In the genomic region with DNA sequence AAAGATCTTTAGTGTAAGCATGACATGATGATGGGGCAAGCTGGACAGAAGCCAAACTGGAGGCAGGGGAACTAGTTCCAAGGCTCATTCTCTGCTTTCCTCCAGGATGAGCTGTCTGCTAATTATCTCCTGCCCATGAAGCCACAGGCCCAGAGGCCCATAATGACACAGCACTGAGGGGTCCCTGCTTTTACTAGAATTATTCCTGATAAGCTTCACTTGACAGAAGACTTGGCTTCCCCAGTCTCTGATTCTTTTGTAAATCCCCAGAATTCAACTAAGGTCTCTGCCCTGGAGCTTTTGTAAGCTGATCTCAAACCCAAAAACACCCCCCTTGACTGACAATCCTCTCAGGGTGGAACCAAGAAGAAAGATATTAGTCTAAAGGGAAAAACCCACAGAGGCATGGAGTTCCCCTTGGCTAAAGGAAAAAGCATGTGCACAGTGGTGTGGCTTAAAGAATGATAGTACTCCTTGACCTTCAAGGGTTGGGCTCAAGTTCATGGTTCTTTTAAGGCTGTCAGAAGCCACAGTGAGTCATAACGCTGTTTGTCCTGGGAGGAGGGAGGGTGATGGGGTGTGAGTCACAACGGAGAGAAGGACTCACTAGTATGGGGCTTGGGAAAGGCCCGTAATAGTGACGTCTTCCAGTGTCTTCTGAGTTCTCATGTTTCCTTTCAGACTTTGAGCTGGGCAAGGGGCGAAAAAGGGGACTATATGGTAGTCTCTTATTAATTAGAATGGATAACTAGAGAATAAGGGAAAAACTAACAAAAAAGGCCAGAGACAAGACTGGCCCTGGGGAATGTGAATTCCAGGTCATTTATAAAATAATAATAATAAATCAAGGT, we compare ENCODE assay signal across 8 cellular contexts.
DNase-seq lines count a peak whose midpoint lies in the region; ATAC-seq and TF ChIP-seq lines count a peak whose summit lies in the region.

No MANE protein-coding gene starts in this region.

- ATAC-seq in GM21528 (IDR thresholded peaks at IDR 0.05; ENCODE audit: low FRiP score, unreplicated experiment) (peak; percentile 94), left cardiac atrium (peak in 1 of 2 donors; percentile 97)

- peak; percentile 99 for DNase-seq in EL
- DNase-seq in HT1080 (ENCODE audit: low read depth), result peak; percentile 99
- peak; percentile 20 for DNase-seq in activated CD8-positive, alpha-beta memory T cell treated with anti-CD3 and anti-CD28 coated beads, Interleukin-2, amount 50 U/mL, for 4 hours
- DNase-seq in left cardiac atrium, result peak; percentile 48
- peak; percentile 28 to 69 for DNase-seq in stimulated activated CD4-positive, alpha-beta T cell treated with anti-CD3 and anti-CD28 coated beads, Interleukin-4, amount 100 ng/mL, for 48 hours (ENCODE audit: low read depth in 2 of 2)
- no peak for DNase-seq in HEK293T (ENCODE audit: extremely low spot score)
- no peak for DNase-seq in HuH-7.5 (ENCODE audit: low spot score)

- CTCF ChIA-PET in HEK293T (lab: Yijun Ruan, JAX), result no interaction called here

- intact Hi-C loops in left cardiac atrium (cut with DNase I), result no loop called here

- POLR2A ChIA-PET in HEK293T (lab: Yijun Ruan, JAX), result no interaction called here

TF ChIP-seq in HEK293T, 16 proteins besides CTCF, POLR2A, EP300 and RAD21:
- TF ChIP-seq HDGF (IDR thresholded peaks at IDR 0.05; ENCODE audit: borderline replicate concordance), result no peak
- TF ChIP-seq ARNT (IDR thresholded peaks at IDR 0.05), result no peak
- TF ChIP-seq LEF1 (IDR thresholded peaks at IDR 0.05; ENCODE audit: borderline replicate concordance), result no peak
- no peak for TF ChIP-seq ELF4 (IDR thresholded peaks at IDR 0.05)
- TF ChIP-seq, protein P1, sequence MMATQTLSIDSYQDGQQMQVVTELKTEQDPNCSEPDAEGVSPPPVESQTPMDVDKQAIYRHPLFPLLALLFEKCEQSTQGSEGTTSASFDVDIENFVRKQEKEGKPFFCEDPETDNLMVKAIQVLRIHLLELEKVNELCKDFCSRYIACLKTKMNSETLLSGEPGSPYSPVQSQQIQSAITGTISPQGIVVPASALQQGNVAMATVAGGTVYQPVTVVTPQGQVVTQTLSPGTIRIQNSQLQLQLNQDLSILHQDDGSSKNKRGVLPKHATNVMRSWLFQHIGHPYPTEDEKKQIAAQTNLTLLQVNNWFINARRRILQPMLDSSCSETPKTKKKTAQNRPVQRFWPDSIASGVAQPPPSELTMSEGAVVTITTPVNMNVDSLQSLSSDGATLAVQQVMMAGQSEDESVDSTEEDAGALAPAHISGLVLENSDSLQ (IDR thresholded peaks at IDR 0.05), result no peak
- TF ChIP-seq L3MBTL2 (conservative IDR thresholded peaks at IDR 0.05), result no peak
- TF ChIP-seq TARDBP (IDR thresholded peaks at IDR 0.05), result no peak
- TF ChIP-seq CTBP1 (IDR thresholded peaks at IDR 0.05; ENCODE audit: borderline replicate concordance), result no peak
- no peak for TF ChIP-seq NFRKB (IDR thresholded peaks at IDR 0.05)
- TF ChIP-seq FOXK2 (IDR thresholded peaks at IDR 0.05), result no peak
- TF ChIP-seq ZNF384 (IDR thresholded peaks at IDR 0.05), result no peak
- TF ChIP-seq FOXA1 (IDR thresholded peaks at IDR 0.05), result no peak
- no peak for TF ChIP-seq SUZ12 (IDR thresholded peaks at IDR 0.05)
- no peak for TF ChIP-seq FOXM1 (IDR thresholded peaks at IDR 0.05; ENCODE audit: borderline replicate concordance)
- no peak for TF ChIP-seq SP1 (IDR thresholded peaks at IDR 0.05)
- no peak for TF ChIP-seq BHLHE40 (IDR thresholded peaks at IDR 0.05; ENCODE audit: borderline replicate concordance)
TF ChIP-seq in HEK293T: peak in this region for 0.

Comparison
In these comparisons a context has a peak if more than half of its experiments do, and no peak if none do; other contexts are left out.
1. DNase-seq: peak in EL (single experiment), HT1080 (single experiment), activated CD8-positive, alpha-beta memory T cell treated with anti-CD3 and anti-CD28 coated beads, Interleukin-2, amount 50 U/mL, for 4 hours (single experiment), left cardiac atrium (single experiment) and stimulated activated CD4-positive, alpha-beta T cell treated with anti-CD3 and anti-CD28 coated beads, Interleukin-4, amount 100 ng/mL, for 48 hours (2 of 2); none in HEK293T (single experiment) and HuH-7.5 (single experiment).